In genomic region chr6:80744213-80744612, GRCh38 we compare ENCODE assay signal across 10 cellular contexts.
"Had no signal": no experiment of that assay in that cellular context is flagged by ENCODE, and none has a peak within 500 bp of the region (broad histone marks: within the 10 kb centered on the region; RNA-seq: fewer than 3 reads in every experiment).

No MANE protein-coding gene starts in this region.

- ATAC-seq: GM23338, HCT116 had no signal

- H3K4me3 ChIP-seq: GM23338, HAP-1 had no signal

- H3K9ac ChIP-seq: KMS-11 had no signal

- H3K9me3 ChIP-seq: HAP-1 had no signal

- FAIRE-seq: H1, H54, HTR-8/SVneo had no signal

- H3K4me1 ChIP-seq: HAP-1 had no signal

- H3K36me3 ChIP-seq: HAP-1 had no signal

- H3K27ac ChIP-seq: KMS-11 had no signal

- DNase-seq: HFFc6, Karpas-422, KBM-7 had no signal

- H2AFZ ChIP-seq: GM23338 had no signal

- H3K4me2 ChIP-seq: GM23338, KMS-11 had no signal
